In the genomic region with DNA sequence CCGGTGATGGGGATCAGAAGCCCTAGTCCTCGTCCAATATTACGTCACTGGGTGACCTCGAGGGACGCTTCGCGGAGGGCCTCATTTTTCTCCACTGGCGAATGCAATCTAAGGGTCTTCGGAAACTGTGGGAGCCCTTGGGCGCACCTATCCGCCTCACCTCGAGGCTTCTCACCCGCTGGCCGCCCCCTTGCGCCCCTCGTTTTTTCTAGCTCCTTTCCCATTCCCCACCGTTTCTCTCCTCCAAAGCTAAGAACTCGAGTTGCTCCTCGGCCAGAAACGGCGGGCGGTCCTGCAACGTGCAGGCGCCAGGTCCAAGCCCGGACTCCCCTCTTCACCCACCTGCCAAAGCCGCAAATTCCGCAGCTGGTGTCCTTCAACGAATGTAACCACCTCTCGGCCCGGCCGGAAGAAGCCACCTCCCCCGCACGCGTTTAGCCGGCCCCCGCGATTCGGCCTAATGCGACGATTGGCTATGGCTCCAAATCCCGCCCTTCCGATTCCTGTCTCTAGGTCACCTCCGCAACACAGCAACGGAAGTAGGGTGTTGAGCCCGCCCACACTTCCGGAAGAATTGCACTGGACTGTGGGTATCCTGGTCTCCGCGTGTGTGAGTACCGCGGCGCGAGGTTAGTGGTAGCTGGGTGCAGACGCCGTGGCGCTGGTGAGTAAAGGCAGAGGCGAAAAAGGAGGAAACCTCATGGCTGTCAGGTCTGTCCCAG, we compare ENCODE assay signal across 8 cellular contexts. TPM values are rescaled to one million over a fixed set of nuclear protein-coding genes. Genes with fewer than 3 reads are reported as not detected.
DNase-seq lines count a peak whose midpoint lies in the region; ATAC-seq, FAIRE-seq and TF ChIP-seq lines count a peak whose summit lies in the region.

TSS of gene ATP5MK (minus strand) at position 409 of the 722 bp plus-strand sequence. CDS start 4,018 bp downstream, outside the sequence.
A gene with protein sequence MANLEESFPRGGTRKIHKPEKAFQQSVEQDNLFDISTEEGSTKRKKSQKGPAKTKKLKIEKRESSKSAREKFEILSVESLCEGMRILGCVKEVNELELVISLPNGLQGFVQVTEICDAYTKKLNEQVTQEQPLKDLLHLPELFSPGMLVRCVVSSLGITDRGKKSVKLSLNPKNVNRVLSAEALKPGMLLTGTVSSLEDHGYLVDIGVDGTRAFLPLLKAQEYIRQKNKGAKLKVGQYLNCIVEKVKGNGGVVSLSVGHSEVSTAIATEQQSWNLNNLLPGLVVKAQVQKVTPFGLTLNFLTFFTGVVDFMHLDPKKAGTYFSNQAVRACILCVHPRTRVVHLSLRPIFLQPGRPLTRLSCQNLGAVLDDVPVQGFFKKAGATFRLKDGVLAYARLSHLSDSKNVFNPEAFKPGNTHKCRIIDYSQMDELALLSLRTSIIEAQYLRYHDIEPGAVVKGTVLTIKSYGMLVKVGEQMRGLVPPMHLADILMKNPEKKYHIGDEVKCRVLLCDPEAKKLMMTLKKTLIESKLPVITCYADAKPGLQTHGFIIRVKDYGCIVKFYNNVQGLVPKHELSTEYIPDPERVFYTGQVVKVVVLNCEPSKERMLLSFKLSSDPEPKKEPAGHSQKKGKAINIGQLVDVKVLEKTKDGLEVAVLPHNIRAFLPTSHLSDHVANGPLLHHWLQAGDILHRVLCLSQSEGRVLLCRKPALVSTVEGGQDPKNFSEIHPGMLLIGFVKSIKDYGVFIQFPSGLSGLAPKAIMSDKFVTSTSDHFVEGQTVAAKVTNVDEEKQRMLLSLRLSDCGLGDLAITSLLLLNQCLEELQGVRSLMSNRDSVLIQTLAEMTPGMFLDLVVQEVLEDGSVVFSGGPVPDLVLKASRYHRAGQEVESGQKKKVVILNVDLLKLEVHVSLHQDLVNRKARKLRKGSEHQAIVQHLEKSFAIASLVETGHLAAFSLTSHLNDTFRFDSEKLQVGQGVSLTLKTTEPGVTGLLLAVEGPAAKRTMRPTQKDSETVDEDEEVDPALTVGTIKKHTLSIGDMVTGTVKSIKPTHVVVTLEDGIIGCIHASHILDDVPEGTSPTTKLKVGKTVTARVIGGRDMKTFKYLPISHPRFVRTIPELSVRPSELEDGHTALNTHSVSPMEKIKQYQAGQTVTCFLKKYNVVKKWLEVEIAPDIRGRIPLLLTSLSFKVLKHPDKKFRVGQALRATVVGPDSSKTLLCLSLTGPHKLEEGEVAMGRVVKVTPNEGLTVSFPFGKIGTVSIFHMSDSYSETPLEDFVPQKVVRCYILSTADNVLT (N-terminal part only) (plus strand): TSS at position 560 of the 722 bp plus-strand sequence. CDS start 1,801 bp downstream, outside the sequence.

- peak within 1 kb of the TSS; percentile 91 for H3K4me3 Mint-ChIP-seq in chondrocyte (ENCODE audit: unreplicated experiment)

- peak within 1 kb of the TSS; percentile 91 for H3K27ac Mint-ChIP-seq in chondrocyte (ENCODE audit: unreplicated experiment)

- no peaks in the 10 kb centered on the region for H3K9me3 Mint-ChIP-seq in chondrocyte (ENCODE audit: low read depth)

- peak within 1 kb of the TSS; percentile 94 to 96 for H3K9ac ChIP-seq in kidney (ENCODE audit: low read length in 2 of 2)

- peaks cover 47% of the 10 kb centered on the region for H3K4me1 Mint-ChIP-seq in chondrocyte (ENCODE audit: low read depth)

- peaks cover 13% of the 10 kb centered on the region for H3K36me3 Mint-ChIP-seq in chondrocyte (ENCODE audit: low read depth)

- H3K36me3 ChIP-seq in kidney (ENCODE audit: control insufficient read depth in 1 of 2, insufficient read depth in 2 of 2, low read length in 2 of 2), result peaks cover 7 to 26% of the 10 kb centered on the region in 2 donors

- H3K9me3 ChIP-seq in kidney (ENCODE audit: control insufficient read depth in 1 of 2, low read length in 2 of 2), result no peaks in the 10 kb centered on the region

- intact Hi-C loops in kidney (cut with DNase I), result no loop called here

- peak; percentile 99 for DNase-seq in AG20443 (ENCODE audit: low spot score)
- DNase-seq in NCI-H460 (ENCODE audit: extremely low read depth, low read depth), result peak; percentile 98
- peak; percentile 88 for DNase-seq in activated CD4-positive, alpha-beta T cell treated with anti-CD3 and anti-CD28 coated beads for 1 hour
- DNase-seq in chondrocyte (ENCODE audit: low spot score), result peak; percentile 98
- peak; percentile 98 for DNase-seq in kidney
- DNase-seq in stimulated activated CD4-positive, alpha-beta T cell treated with anti-CD3 and anti-CD28 coated beads, Interleukin-15, amount 100 ng/mL, for 48 hours (ENCODE audit: low read depth in 2 of 2), result peak; percentile 96 to 97

- no peaks in the 10 kb centered on the region for H3K27me3 Mint-ChIP-seq in chondrocyte (ENCODE audit: low read depth)

- peak; percentile 99 for ATAC-seq in GM19035 (IDR thresholded peaks at IDR 0.05; ENCODE audit: unreplicated experiment)
- ATAC-seq in HG03378 (IDR thresholded peaks at IDR 0.05; ENCODE audit: unreplicated experiment), result peak; percentile 96

- H3K27ac ChIP-seq in kidney (ENCODE audit: low read depth in 2 of 2, low read length in 2 of 2), result peak within 1 kb of the TSS; percentile 76 to 79

- H3K4me1 ChIP-seq in kidney (ENCODE audit: control insufficient read depth in 1 of 2, insufficient read depth in 1 of 2, low read depth in 1 of 2, low read length in 2 of 2), result peaks cover 0 to 7% of the 10 kb centered on the region in 2 donors

- TF ChIP-seq CTCF in chondrocyte (IDR thresholded peaks at IDR 0.05) (peak; percentile 51), kidney (IDR thresholded peaks at IDR 0.05; ENCODE audit: borderline replicate concordance, extremely low read depth, insufficient read depth) (no peak)

- H3K4me3 ChIP-seq in kidney (ENCODE audit: low read length in 2 of 2), result peak within 1 kb of the TSS; percentile 99

- FAIRE-seq in kidney (lab: Jason Lieb, UNC), result peak; percentile 97

RNA-seq across cellular contexts. Expression of gene ATP5MK, which starts in this region (rescaled TPM):
- total RNA-seq in NCI-H460 (2014; rRNA removed; shearing (Covaris generic)), result 409 and 479 TPM in 2 replicates
- 812 and 2,116 TPM in 2 replicates for polyA plus RNA-seq in NCI-H460 (2014; cell fraction: nucleus; rRNA removed)
- total RNA-seq in chondrocyte, result 297 to 326 TPM (median 299 TPM) in 3 replicates
- 265 TPM for total RNA-seq in kidney
- 1,143 TPM for polyA plus RNA-seq in kidney (ENCODE audit: insufficient read depth, low read depth, low replicate concordance)

RNA-seq across cellular contexts. Expression of the second gene that starts in this region (rescaled TPM):
- total RNA-seq in NCI-H460 (2014; rRNA removed; shearing (Covaris generic)), result 45.6 and 51.4 TPM in 2 replicates
- polyA plus RNA-seq in NCI-H460 (2014; cell fraction: nucleus; rRNA removed), result 40.8 and 53.3 TPM in 2 replicates
- total RNA-seq in chondrocyte, result 24.7 to 33.0 TPM (median 27.9 TPM) in 3 replicates
- total RNA-seq in kidney, result 24.9 TPM
- polyA plus RNA-seq in kidney (ENCODE audit: insufficient read depth, low read depth, low replicate concordance), result 8.7 TPM

Comparison
In these comparisons a context has a peak if more than half of its experiments do, and no peak if none do; other contexts are left out.
1. Peak in every context shown above with its lines: DNase-seq, ATAC-seq, H3K4me3 ChIP-seq and H3K27ac ChIP-seq.